In the genomic region with DNA sequence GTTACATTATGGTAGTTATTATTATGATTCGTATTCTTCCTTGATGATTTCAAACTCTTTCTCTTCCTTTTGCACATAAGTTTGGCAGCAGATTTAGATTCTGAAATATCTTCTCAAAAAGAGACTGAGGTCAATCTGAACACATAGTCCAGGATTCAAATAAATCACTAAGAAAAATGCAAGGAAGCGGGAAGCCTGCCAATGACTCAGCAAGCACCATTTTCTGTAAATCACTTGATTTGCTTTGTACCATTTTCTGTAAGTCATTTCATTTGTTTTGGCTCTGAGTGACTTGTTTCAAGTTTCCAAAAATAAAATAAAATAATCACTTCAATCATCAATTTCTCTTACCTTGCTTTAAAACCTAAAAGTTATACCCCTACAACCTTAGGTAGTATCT, we compare ENCODE assay signal across 18 cellular contexts. TPM values are rescaled to one million over a fixed set of nuclear protein-coding genes. Genes with fewer than 3 reads are reported as not detected.
DNase-seq lines count a peak whose midpoint lies in the region; ATAC-seq, FAIRE-seq and TF ChIP-seq lines count a peak whose summit lies in the region.
"Had no signal": no experiment of that assay in that cellular context is flagged by ENCODE, and none has a peak within 500 bp of the region (broad histone marks: within the 10 kb centered on the region; RNA-seq: fewer than 3 reads in every experiment).

No MANE protein-coding gene starts in this region.

- ATAC-seq in GM19351 (IDR thresholded peaks at IDR 0.05; ENCODE audit: unreplicated experiment): no peak
- ATAC-seq: pancreas; stimulated activated naive CD8-positive, alpha-beta T cell treated with anti-CD3 and anti-CD28 coated beads, Interleukin-15, amount 100 ng/mL, for 72 hours; WTC11 had no signal

- intact Hi-C loops in endothelial cell of umbilical vein (cut with micrococcal nuclease): loop anchor here (1.0 kb wide), 1 partner anchor 10 kb away; no protein-coding TSS in a partner anchor

- POLR2A ChIA-PET in endothelial cell of umbilical vein (lab: Charles Lee): no interaction called here

- CTCF ChIA-PET in endothelial cell of umbilical vein (lab: Charles Lee): interaction anchor here (1.0 to 1.8 kb wide), 3 partner anchors 8 to 43 kb away, joined by 3 to 7 read pairs (median 3); no protein-coding TSS in a partner anchor

- H3K36me3 ChIP-seq in endothelial cell of umbilical vein (ENCODE audit: control insufficient read depth in 2 of 2, extremely low read depth in 1 of 2, insufficient read depth in 2 of 2, low read length in 2 of 2): no peaks in the 10 kb centered on the region
- H3K36me3 ChIP-seq in osteoblast (ENCODE audit: insufficient read depth, low read length): no peaks in the 10 kb centered on the region
- H3K36me3 ChIP-seq: BLaER1 treated with 17β-estradiol and CSF1 and Interleukin-3, amounts not matched to agents 10 nM and 100 nM; cardiac muscle cell; pancreas had no signal

- no peaks in the 10 kb centered on the region for H3K9me3 ChIP-seq in endothelial cell of umbilical vein (replicated peaks; ENCODE audit: control insufficient read depth, insufficient read depth, low read length)
- H3K9me3 ChIP-seq in osteoblast (ENCODE audit: low read depth, low read length): no peaks in the 10 kb centered on the region
- H3K9me3 ChIP-seq: BLaER1 treated with 17β-estradiol and CSF1 and Interleukin-3, amounts not matched to agents 10 nM and 100 nM; pancreas had no signal

- no peaks in the 10 kb centered on the region for H3K9me1 ChIP-seq in endothelial cell of umbilical vein (replicated peaks; ENCODE audit: control insufficient read depth, extremely low read depth, insufficient read depth, low read length)

- H3K4me3 ChIP-seq in endothelial cell of umbilical vein (replicated peaks in 1 of 3; ENCODE audit: insufficient read depth in 1 of 3, low read depth in 1 of 3, low read length in 3 of 3) (no peak overlapping the region), osteoblast (ENCODE audit: insufficient read depth, low read length) (no peak overlapping the region)
- H3K4me3 ChIP-seq: BLaER1 treated with 17β-estradiol and CSF1 and Interleukin-3, amounts not matched to agents 10 nM and 100 nM; cardiac muscle cell; pancreas had no signal

- peak; percentile 95 for FAIRE-seq in endothelial cell of umbilical vein (lab: Jason Lieb, UNC)
- FAIRE-seq: keratinocyte, pancreas had no signal

- peak overlapping the region; percentile 35 for H3K4me2 ChIP-seq in endothelial cell of umbilical vein (ENCODE audit: insufficient read depth, low read length)
- peak overlapping the region; percentile 26 for H3K4me2 ChIP-seq in osteoblast (ENCODE audit: insufficient read depth, low read length)
- H3K4me2 ChIP-seq: BLaER1 treated with 17β-estradiol and CSF1 and Interleukin-3, amounts not matched to agents 10 nM and 100 nM had no signal

- peak; percentile 50 for DNase-seq in ELR (ENCODE audit: low read depth)
- DNase-seq in NCI-H446 treated with DMSO at 0.1 percent for 48 hours (lab: John Stamatoyannopoulos, UW): peak; percentile 40
- peak; percentile 95 for DNase-seq in endothelial cell of umbilical vein (ENCODE audit: low read depth, low spot score)
- DNase-seq in osteoblast (ENCODE audit: insufficient read length, low spot score, missing footprints): no peak
- DNase-seq in COLO829 (ENCODE audit: low spot score): no peak
- no peak for DNase-seq in DMS153 (lab: John Stamatoyannopoulos, UW)
- no peak for DNase-seq in HPDE6-E6E7 (ENCODE audit: extremely low spot score)
- DNase-seq: activated effector memory CD4-positive, alpha-beta T cell treated with Interleukin-2 at 50 U/mL for 16 hours; DMS79 treated with DMSO at 0.1 percent for 48 hours; Kasumi-1; NCI-H187; pancreas; stimulated activated naive CD8-positive, alpha-beta T cell treated with anti-CD3 and anti-CD28 coated beads, Interleukin-15, amount 100 ng/mL, for 72 hours had no signal

- TF ChIP-seq CTCF in endothelial cell of umbilical vein (IDR thresholded peaks at IDR 0.05; ENCODE audit: extremely low read depth in 1 of 2, insufficient read depth in 1 of 2, low read depth in 1 of 2, low read length in 2 of 2): no peak
- no peak for TF ChIP-seq CTCF in osteoblast (IDR thresholded peaks at IDR 0.05; ENCODE audit: extremely low read depth, low read depth, low read length)

- no peak for TF ChIP-seq POLR2A in endothelial cell of umbilical vein (IDR thresholded peaks at IDR 0.05; ENCODE audit: low read depth, low read length)

- H3K4me1 ChIP-seq in endothelial cell of umbilical vein (ENCODE audit: control insufficient read depth, extremely low read depth, insufficient read depth, low read length) (peaks cover 13% of the 10 kb centered on the region), osteoblast (ENCODE audit: insufficient read depth, low read length) (peaks cover 32% of the 10 kb centered on the region)
- H3K4me1 ChIP-seq: BLaER1 treated with 17β-estradiol and CSF1 and Interleukin-3, amounts not matched to agents 10 nM and 100 nM had no signal

- no peaks in the 10 kb centered on the region for H4K20me1 ChIP-seq in endothelial cell of umbilical vein (replicated peaks; ENCODE audit: control insufficient read depth, extremely low read depth, insufficient read depth, low read length)
- H4K20me1 ChIP-seq in osteoblast (ENCODE audit: insufficient read depth, low read length): no peaks in the 10 kb centered on the region
- H4K20me1 ChIP-seq: BLaER1 treated with 17β-estradiol and CSF1 and Interleukin-3, amounts not matched to agents 10 nM and 100 nM had no signal

- no peaks in the 10 kb centered on the region for H3K79me2 ChIP-seq in endothelial cell of umbilical vein (ENCODE audit: control insufficient read depth, insufficient read depth, low read length)
- no peaks in the 10 kb centered on the region for H3K79me2 ChIP-seq in osteoblast (ENCODE audit: insufficient read depth, low read length)

- dilution Hi-C loops in endothelial cell of umbilical vein (cut with MboI; ENCODE audit: extremely low pct_ligation_motif_present, low sequenced_read_pairs): no loop called here

- H3K27ac ChIP-seq in endothelial cell of umbilical vein (ENCODE audit: insufficient read depth, low read depth, low read length): peak overlapping the region; percentile 43
- peak overlapping the region; percentile 64 for H3K27ac ChIP-seq in osteoblast (ENCODE audit: low read depth, low read length)
- H3K27ac ChIP-seq: BLaER1 treated with 17β-estradiol and CSF1 and Interleukin-3, amounts not matched to agents 10 nM and 100 nM; cardiac muscle cell; pancreas had no signal

- H3K27me3 ChIP-seq in endothelial cell of umbilical vein (ENCODE audit: control insufficient read depth in 2 of 2, insufficient read depth in 2 of 2, low read length in 2 of 2) (no peaks in the 10 kb centered on the region), osteoblast (ENCODE audit: insufficient read depth, low read length) (no peaks in the 10 kb centered on the region)
- H3K27me3 ChIP-seq: BLaER1 treated with 17β-estradiol and CSF1 and Interleukin-3, amounts not matched to agents 10 nM and 100 nM; cardiac muscle cell; pancreas had no signal

- BruUV-seq in endothelial cell of umbilical vein (replicated peaks; lab: Mats Ljungman, UMichigan): no TSS peak

- H2AFZ ChIP-seq in endothelial cell of umbilical vein (ENCODE audit: low read depth, low read length) (peak overlapping the region; percentile 36), osteoblast (ENCODE audit: low read length) (peak overlapping the region; percentile 58)

- peak overlapping the region; percentile 19 for H3K9ac ChIP-seq in endothelial cell of umbilical vein (replicated peaks; ENCODE audit: extremely low read depth, insufficient read depth, low read length)
- H3K9ac ChIP-seq: BLaER1 treated with 17β-estradiol and CSF1 and Interleukin-3, amounts not matched to agents 10 nM and 100 nM had no signal

TF ChIP-seq in endothelial cell of umbilical vein, 7 proteins besides CTCF, POLR2A, EP300 and RAD21:
- TF ChIP-seq POLR2AphosphoS5 (IDR thresholded peaks at IDR 0.05; ENCODE audit: insufficient read depth, low read depth, low read length) (no peak), MYC (IDR thresholded peaks at IDR 0.05; ENCODE audit: low read depth, low read length) (no peak), FOS (IDR thresholded peaks at IDR 0.05; ENCODE audit: borderline replicate concordance, insufficient read depth, low read length) (peak; percentile 62), JUN (IDR thresholded peaks at IDR 0.05; ENCODE audit: borderline replicate concordance, insufficient read depth, insufficient read length, low read depth) (peak; percentile 63), GATA2 (IDR thresholded peaks at IDR 0.05; ENCODE audit: insufficient read depth, insufficient read length, low read depth, low read length) (no peak), EZH2 (IDR thresholded peaks at IDR 0.05; ENCODE audit: borderline replicate concordance, low read depth, low read length, severe bottlenecking) (no peak)
- TF ChIP-seq, protein P1, sequence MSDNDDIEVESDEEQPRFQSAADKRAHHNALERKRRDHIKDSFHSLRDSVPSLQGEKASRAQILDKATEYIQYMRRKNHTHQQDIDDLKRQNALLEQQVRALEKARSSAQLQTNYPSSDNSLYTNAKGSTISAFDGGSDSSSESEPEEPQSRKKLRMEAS (IDR thresholded peaks at IDR 0.05; ENCODE audit: insufficient read depth, insufficient read length): no peak

RNA-seq across cellular contexts. Expression of a gene that starts 24.6 kb away (rescaled TPM):
- total RNA-seq in endothelial cell of umbilical vein (7.6 and 8.4 TPM in 2 replicates), osteoblast (55.4 and 80.0 TPM in 2 replicates)
- polyA plus RNA-seq in endothelial cell of umbilical vein: 1.8 and 2.1 TPM in 2 replicates
- polyA plus RNA-seq in endothelial cell of umbilical vein (2011; cell fraction: cytosol; rRNA removed): 1.6 and 1.8 TPM in 2 replicates
- 10.0 and 14.9 TPM in 2 replicates for polyA plus RNA-seq in endothelial cell of umbilical vein (2011; cell fraction: nucleus; rRNA removed)
- 1.8 and 2.3 TPM in 2 replicates for polyA plus RNA-seq in endothelial cell of umbilical vein (2012)
- 30.4 and 49.0 TPM in 2 replicates for polyA minus RNA-seq in endothelial cell of umbilical vein
- polyA minus RNA-seq in endothelial cell of umbilical vein (2011; cell fraction: cytosol; rRNA and poly(A)+ RNA removed): 4.6 TPM
- 84.3 and 103 TPM in 2 replicates for polyA minus RNA-seq in endothelial cell of umbilical vein (2011; cell fraction: nucleus; rRNA and poly(A)+ RNA removed)

Comparison
In these comparisons a context has a peak if more than half of its experiments do, and no peak if none do; other contexts are left out.
1. DNase-seq: peak in ELR (single experiment), NCI-H446 treated with DMSO at 0.1 percent for 48 hours (single experiment) and endothelial cell of umbilical vein (single experiment); none in osteoblast (single experiment), COLO829 (single experiment), DMS153 (single experiment) and HPDE6-E6E7 (single experiment).